2 cellular contexts compared by ENCODE assay signal in the genomic region with DNA sequence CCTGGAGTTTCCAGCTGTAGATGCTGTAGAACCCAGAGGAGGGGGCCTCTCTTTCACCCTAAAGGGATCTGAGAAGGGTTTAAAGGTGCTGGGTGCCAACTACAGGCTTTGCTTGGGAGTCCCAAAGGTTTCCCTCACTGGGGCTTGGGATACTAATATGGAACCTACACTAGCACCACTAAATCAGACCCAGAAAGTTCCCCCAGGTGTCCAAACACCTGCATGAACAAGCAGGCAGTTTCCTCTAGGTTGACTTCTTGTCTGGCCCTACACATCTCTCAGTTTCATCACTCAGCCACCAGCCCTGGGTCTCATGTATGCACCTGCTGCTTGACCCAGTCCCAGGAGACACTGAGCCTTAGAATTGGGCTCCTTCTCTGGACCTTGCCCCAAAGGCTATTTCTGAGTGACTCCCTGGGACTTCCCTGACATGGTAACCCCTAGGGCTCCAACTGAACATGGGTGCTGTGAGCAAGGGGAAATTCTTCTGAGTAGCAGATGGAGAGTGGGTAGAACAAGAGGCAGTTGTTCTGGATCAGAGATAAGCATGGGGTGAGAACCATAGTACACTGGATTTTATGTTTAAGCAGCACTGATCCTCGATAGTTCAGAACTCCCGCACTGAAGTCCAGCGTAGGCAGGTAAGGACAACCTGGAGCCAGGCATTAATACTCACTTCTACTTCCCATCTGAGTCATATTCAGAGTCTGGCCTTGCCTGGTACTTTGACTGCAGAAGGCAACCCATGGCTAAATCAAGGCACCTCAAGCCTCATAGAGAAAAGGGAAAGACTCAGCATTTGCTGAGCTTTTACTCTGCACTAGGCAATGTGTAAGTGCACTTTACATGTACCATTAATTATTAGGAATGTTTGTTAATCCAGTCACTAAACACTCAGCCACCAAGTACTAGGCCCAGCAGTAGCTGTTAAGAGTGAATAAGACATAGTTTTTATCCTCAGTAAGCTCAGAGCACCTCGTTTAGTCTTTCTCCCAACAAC.
A peak's percentile ranks its signal among the peaks of the same experiment; 100 is the strongest.
TF ChIP-seq lines count a peak whose summit lies in the region.

No MANE protein-coding gene starts in this region.

TF ChIP-seq in GM23338, 12 proteins besides CTCF, POLR2A, EP300 and RAD21:
- TF ChIP-seq, protein P1, sequence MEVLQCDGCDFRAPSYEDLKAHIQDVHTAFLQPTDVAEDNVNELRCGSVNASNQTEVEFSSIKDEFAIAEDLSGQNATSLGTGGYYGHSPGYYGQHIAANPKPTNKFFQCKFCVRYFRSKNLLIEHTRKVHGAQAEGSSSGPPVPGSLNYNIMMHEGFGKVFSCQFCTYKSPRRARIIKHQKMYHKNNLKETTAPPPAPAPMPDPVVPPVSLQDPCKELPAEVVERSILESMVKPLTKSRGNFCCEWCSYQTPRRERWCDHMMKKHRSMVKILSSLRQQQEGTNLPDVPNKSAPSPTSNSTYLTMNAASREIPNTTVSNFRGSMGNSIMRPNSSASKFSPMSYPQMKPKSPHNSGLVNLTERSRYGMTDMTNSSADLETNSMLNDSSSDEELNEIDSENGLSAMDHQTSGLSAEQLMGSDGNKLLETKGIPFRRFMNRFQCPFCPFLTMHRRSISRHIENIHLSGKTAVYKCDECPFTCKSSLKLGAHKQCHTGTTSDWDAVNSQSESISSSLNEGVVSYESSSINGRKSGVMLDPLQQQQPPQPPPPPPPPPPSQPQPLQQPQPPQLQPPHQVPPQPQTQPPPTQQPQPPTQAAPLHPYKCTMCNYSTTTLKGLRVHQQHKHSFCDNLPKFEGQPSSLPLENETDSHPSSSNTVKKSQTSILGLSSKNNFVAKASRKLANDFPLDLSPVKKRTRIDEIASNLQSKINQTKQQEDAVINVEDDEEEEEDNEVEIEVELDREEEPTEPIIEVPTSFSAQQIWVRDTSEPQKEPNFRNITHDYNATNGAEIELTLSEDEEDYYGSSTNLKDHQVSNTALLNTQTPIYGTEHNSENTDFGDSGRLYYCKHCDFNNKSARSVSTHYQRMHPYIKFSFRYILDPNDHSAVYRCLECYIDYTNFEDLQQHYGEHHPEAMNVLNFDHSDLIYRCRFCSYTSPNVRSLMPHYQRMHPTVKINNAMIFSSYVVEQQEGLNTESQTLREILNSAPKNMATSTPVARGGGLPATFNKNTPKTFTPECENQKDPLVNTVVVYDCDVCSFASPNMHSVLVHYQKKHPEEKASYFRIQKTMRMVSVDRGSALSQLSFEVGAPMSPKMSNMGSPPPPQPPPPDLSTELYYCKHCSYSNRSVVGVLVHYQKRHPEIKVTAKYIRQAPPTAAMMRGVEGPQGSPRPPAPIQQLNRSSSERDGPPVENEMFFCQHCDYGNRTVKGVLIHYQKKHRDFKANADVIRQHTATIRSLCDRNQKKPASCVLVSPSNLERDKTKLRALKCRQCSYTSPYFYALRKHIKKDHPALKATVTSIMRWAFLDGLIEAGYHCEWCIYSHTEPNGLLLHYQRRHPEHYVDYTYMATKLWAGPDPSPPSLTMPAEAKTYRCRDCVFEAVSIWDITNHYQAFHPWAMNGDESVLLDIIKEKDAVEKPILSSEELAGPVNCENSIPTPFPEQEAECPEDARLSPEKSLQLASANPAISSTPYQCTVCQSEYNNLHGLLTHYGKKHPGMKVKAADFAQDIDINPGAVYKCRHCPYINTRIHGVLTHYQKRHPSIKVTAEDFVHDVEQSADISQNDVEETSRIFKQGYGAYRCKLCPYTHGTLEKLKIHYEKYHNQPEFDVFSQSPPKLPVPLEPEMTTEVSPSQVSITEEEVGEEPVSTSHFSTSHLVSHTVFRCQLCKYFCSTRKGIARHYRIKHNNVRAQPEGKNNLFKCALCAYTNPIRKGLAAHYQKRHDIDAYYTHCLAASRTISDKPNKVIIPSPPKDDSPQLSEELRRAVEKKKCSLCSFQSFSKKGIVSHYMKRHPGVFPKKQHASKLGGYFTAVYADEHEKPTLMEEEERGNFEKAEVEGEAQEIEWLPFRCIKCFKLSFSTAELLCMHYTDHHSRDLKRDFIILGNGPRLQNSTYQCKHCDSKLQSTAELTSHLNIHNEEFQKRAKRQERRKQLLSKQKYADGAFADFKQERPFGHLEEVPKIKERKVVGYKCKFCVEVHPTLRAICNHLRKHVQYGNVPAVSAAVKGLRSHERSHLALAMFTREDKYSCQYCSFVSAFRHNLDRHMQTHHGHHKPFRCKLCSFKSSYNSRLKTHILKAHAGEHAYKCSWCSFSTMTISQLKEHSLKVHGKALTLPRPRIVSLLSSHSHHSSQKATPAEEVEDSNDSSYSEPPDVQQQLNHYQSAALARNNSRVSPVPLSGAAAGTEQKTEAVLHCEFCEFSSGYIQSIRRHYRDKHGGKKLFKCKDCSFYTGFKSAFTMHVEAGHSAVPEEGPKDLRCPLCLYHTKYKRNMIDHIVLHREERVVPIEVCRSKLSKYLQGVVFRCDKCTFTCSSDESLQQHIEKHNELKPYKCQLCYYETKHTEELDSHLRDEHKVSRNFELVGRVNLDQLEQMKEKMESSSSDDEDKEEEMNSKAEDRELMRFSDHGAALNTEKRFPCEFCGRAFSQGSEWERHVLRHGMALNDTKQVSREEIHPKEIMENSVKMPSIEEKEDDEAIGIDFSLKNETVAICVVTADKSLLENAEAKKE (CRISPR knock-in tag; IDR thresholded peaks at IDR 0.05): no peak
- TF ChIP-seq EZH2phosphoT487 (IDR thresholded peaks at IDR 0.05; ENCODE audit: unreplicated experiment): no peak
- TF ChIP-seq ZNF114 (CRISPR knock-in tag; IDR thresholded peaks at IDR 0.05): no peak
- no peak for TF ChIP-seq JUNB (IDR thresholded peaks at IDR 0.05; ENCODE audit: unreplicated experiment)
- no peak for TF ChIP-seq ZNF331 (CRISPR knock-in tag; IDR thresholded peaks at IDR 0.05; ENCODE audit: low read depth)
- TF ChIP-seq, protein P2, sequence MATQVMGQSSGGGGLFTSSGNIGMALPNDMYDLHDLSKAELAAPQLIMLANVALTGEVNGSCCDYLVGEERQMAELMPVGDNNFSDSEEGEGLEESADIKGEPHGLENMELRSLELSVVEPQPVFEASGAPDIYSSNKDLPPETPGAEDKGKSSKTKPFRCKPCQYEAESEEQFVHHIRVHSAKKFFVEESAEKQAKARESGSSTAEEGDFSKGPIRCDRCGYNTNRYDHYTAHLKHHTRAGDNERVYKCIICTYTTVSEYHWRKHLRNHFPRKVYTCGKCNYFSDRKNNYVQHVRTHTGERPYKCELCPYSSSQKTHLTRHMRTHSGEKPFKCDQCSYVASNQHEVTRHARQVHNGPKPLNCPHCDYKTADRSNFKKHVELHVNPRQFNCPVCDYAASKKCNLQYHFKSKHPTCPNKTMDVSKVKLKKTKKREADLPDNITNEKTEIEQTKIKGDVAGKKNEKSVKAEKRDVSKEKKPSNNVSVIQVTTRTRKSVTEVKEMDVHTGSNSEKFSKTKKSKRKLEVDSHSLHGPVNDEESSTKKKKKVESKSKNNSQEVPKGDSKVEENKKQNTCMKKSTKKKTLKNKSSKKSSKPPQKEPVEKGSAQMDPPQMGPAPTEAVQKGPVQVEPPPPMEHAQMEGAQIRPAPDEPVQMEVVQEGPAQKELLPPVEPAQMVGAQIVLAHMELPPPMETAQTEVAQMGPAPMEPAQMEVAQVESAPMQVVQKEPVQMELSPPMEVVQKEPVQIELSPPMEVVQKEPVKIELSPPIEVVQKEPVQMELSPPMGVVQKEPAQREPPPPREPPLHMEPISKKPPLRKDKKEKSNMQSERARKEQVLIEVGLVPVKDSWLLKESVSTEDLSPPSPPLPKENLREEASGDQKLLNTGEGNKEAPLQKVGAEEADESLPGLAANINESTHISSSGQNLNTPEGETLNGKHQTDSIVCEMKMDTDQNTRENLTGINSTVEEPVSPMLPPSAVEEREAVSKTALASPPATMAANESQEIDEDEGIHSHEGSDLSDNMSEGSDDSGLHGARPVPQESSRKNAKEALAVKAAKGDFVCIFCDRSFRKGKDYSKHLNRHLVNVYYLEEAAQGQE (IDR thresholded peaks at IDR 0.05; ENCODE audit: unreplicated experiment): no peak

TF ChIP-seq in HepG2, 621 proteins besides CTCF, POLR2A, EP300 and RAD21 (continues in another document):
- TF ChIP-seq MBNL3 (CRISPR knock-in tag; conservative IDR thresholded peaks at IDR 0.05): no peak
- TF ChIP-seq STAG1 (CRISPR knock-in tag; IDR thresholded peaks at IDR 0.05): no peak
- TF ChIP-seq HNF4G (IDR thresholded peaks at IDR 0.05; ENCODE audit: borderline replicate concordance, low read depth, low read length): no peak; the same call in 1 of the 2 replicates
- no peak for TF ChIP-seq HNF4G (CRISPR knock-in tag; IDR thresholded peaks at IDR 0.05; ENCODE audit: borderline replicate concordance, low read depth)
- no peak for TF ChIP-seq PCBP2 (optimal IDR thresholded peaks at IDR 0.05; ENCODE audit: low read depth, low read length, poor library complexity, severe bottlenecking)
- no peak for TF ChIP-seq SP1 (IDR thresholded peaks at IDR 0.05)
- TF ChIP-seq SP1 (CRISPR knock-in tag; IDR thresholded peaks at IDR 0.05): 0 out of 2 replicates have a peak, but pooled peaks have one; percentile 15
- no peak for TF ChIP-seq KAT7 (CRISPR knock-in tag; IDR thresholded peaks at IDR 0.05; ENCODE audit: borderline replicate concordance)
- TF ChIP-seq, protein P3, sequence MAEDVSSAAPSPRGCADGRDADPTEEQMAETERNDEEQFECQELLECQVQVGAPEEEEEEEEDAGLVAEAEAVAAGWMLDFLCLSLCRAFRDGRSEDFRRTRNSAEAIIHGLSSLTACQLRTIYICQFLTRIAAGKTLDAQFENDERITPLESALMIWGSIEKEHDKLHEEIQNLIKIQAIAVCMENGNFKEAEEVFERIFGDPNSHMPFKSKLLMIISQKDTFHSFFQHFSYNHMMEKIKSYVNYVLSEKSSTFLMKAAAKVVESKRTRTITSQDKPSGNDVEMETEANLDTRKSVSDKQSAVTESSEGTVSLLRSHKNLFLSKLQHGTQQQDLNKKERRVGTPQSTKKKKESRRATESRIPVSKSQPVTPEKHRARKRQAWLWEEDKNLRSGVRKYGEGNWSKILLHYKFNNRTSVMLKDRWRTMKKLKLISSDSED (CRISPR knock-in tag; IDR thresholded peaks at IDR 0.05): no peak
- TF ChIP-seq NFE2L2 (IDR thresholded peaks at IDR 0.05; ENCODE audit: low read length): no peak
- no peak for TF ChIP-seq RNF2 (conservative IDR thresholded peaks at IDR 0.05; ENCODE audit: low read depth)
- no peak for TF ChIP-seq ERF (CRISPR knock-in tag; IDR thresholded peaks at IDR 0.05)
- no peak for TF ChIP-seq SRSF1 (optimal IDR thresholded peaks at IDR 0.05; ENCODE audit: low read depth, low read length)
- TF ChIP-seq, protein P4, sequence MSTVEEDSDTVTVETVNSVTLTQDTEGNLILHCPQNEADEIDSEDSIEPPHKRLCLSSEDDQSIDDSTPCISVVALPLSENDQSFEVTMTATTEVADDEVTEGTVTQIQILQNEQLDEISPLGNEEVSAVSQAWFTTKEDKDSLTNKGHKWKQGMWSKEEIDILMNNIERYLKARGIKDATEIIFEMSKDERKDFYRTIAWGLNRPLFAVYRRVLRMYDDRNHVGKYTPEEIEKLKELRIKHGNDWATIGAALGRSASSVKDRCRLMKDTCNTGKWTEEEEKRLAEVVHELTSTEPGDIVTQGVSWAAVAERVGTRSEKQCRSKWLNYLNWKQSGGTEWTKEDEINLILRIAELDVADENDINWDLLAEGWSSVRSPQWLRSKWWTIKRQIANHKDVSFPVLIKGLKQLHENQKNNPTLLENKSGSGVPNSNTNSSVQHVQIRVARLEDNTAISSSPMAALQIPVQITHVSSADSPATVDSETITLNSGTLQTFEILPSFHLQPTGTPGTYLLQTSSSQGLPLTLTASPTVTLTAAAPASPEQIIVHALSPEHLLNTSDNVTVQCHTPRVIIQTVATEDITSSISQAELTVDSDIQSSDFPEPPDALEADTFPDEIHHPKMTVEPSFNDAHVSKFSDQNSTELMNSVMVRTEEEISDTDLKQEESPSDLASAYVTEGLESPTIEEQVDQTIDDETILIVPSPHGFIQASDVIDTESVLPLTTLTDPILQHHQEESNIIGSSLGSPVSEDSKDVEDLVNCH (CRISPR knock-in tag; IDR thresholded peaks at IDR 0.05): no peak
- TF ChIP-seq ZNF83 (CRISPR knock-in tag; IDR thresholded peaks at IDR 0.05; ENCODE audit: borderline replicate concordance): no peak
- TF ChIP-seq RERE (CRISPR knock-in tag; IDR thresholded peaks at IDR 0.05; ENCODE audit: low read depth): no peak
- TF ChIP-seq, protein P5, sequence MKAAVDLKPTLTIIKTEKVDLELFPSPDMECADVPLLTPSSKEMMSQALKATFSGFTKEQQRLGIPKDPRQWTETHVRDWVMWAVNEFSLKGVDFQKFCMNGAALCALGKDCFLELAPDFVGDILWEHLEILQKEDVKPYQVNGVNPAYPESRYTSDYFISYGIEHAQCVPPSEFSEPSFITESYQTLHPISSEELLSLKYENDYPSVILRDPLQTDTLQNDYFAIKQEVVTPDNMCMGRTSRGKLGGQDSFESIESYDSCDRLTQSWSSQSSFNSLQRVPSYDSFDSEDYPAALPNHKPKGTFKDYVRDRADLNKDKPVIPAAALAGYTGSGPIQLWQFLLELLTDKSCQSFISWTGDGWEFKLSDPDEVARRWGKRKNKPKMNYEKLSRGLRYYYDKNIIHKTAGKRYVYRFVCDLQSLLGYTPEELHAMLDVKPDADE (CRISPR knock-in tag; IDR thresholded peaks at IDR 0.05): no peak
- TF ChIP-seq ZNF543 (CRISPR knock-in tag; IDR thresholded peaks at IDR 0.05): no peak
- no peak for TF ChIP-seq CEBPB (IDR thresholded peaks at IDR 0.05; ENCODE audit: borderline replicate concordance, low read depth, low read length)
- TF ChIP-seq PRPF4 (IDR thresholded peaks at IDR 0.05; ENCODE audit: low read depth, low read length, poor library complexity, severe bottlenecking): no peak
- no peak for TF ChIP-seq MEIS2 (CRISPR knock-in tag; IDR thresholded peaks at IDR 0.05)
- no peak for TF ChIP-seq ZNF251 (CRISPR knock-in tag; IDR thresholded peaks at IDR 0.05)
